Comparison of ENCODE assay signal across 8 cellular contexts in the genomic region with DNA sequence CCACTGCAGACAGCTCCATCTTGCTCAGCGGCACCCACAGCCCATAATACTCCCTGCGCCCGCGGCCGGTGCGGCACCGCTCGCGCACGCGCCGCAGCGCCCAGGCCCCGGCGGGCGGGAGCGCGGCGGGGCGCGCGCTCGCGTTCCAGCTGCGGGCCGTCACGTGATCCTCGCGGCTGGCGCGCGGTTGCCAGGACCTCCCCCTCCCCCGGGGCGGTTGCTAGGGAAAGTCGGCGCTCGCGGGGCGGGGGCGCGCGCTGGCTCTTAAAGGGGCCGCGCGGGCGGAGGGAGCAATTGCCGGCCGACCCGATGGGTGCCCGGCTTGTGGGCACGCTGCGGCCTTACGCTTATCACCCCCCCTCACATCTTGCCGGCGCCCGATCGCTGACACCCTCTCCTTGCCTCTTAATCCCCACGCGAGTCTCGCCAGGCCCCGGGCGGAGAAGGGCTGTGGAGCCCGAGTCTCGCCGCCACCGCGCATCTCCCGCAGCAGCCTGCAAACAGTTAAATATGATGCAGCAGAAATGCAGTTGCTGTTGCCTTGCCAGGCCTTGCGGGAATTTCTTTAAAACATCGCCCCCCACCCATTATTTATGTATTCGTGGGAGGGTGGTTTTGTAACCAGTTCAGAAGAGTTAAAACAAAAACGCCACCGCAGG. TPM values are rescaled to one million over a fixed set of nuclear protein-coding genes. Genes with fewer than 3 reads are reported as not detected.
A peak's percentile ranks its signal among the peaks of the same experiment; 100 is the strongest.
DNase-seq lines count a peak whose midpoint lies in the region; ATAC-seq and TF ChIP-seq lines count a peak whose summit lies in the region.

Gene CBX6 (minus strand): TSS at position 45 of the 659 bp plus-strand sequence. CDS start 26 bp downstream, at position 19.

- no peaks in the 10 kb centered on the region for H3K9me3 Mint-ChIP-seq in activated T-cell treated with anti-CD3 and anti-CD28 coated beads, Interleukin-2, amount 50 U/mL, for 4 hours

- DNase-seq in DMS114 treated with DMSO at 0.1 percent for 48 hours (lab: John Stamatoyannopoulos, UW; ENCODE audit: unreplicated experiment) (peak; percentile 80), Karpas-422 (peak; percentile 97), Peyer's patch (peak; percentile 88 to 96 (median 93))
- DNase-seq in activated T-cell treated with anti-CD3 and anti-CD28 coated beads, Interleukin-2, amount 50 U/mL, for 4 hours = peak; percentile 94
- peak; percentile 97 for DNase-seq in stimulated activated CD8-positive, alpha-beta memory T cell treated with anti-CD3 and anti-CD28 coated beads, Interleukin-4, amount 100 ng/mL, for 48 hours

- H3K9me3 ChIP-seq in Karpas-422 (ENCODE audit: low read length) = no peaks in the 10 kb centered on the region
- H3K9me3 ChIP-seq in Peyer's patch = no peaks in the 10 kb centered on the region
- no peaks in the 10 kb centered on the region for H3K9me3 ChIP-seq in esophagus (ENCODE audit: control insufficient read depth in 2 of 2, insufficient read depth in 1 of 2, low read depth in 1 of 2, low read length in 1 of 2)
- H3K9me3 ChIP-seq in mucosa of stomach (ENCODE audit: control insufficient read depth, low read length) = no peaks in the 10 kb centered on the region

- H3K4me1 Mint-ChIP-seq in activated T-cell treated with anti-CD3 and anti-CD28 coated beads, Interleukin-2, amount 50 U/mL, for 4 hours (ENCODE audit: low read depth) = peaks cover 61% of the 10 kb centered on the region

- no peaks in the 10 kb centered on the region for H3K27me3 ChIP-seq in Karpas-422 (ENCODE audit: low read length)
- no peaks in the 10 kb centered on the region for H3K27me3 ChIP-seq in Peyer's patch
- no peaks in the 10 kb centered on the region for H3K27me3 ChIP-seq in esophagus (ENCODE audit: control insufficient read depth in 1 of 2, insufficient read depth in 2 of 2, low read length in 2 of 2)
- peaks cover 28% of the 10 kb centered on the region for H3K27me3 ChIP-seq in mucosa of stomach (ENCODE audit: control insufficient read depth, insufficient read depth, low read length)

- no peaks in the 10 kb centered on the region for H3K9me2 ChIP-seq in Karpas-422 (replicated peaks; ENCODE audit: insufficient read depth, low read length)

- H3K4me1 ChIP-seq in Karpas-422 (ENCODE audit: low read length) (peaks cover 41% of the 10 kb centered on the region), Peyer's patch (peaks cover 0 to 26% (median 10%) of the 10 kb centered on the region in 4 donors), esophagus (ENCODE audit: control insufficient read depth in 2 of 2, insufficient read depth in 2 of 2, low read length in 1 of 2) (no peaks in the 10 kb centered on the region), mucosa of stomach (ENCODE audit: control insufficient read depth, insufficient read depth, low read length) (peaks cover 32% of the 10 kb centered on the region)

- peak in 1 of 6 experiments; percentile 1 for TF ChIP-seq CTCF in Peyer's patch (IDR thresholded peaks at IDR 0.05)

- peaks cover 23% of the 10 kb centered on the region for H3K79me2 ChIP-seq in Karpas-422 (ENCODE audit: low read length)

- peaks cover 25% of the 10 kb centered on the region for H3K36me3 ChIP-seq in Karpas-422 (ENCODE audit: insufficient read depth, low read length)
- no peaks in the 10 kb centered on the region for H3K36me3 ChIP-seq in Peyer's patch
- H3K36me3 ChIP-seq in esophagus (ENCODE audit: control insufficient read depth in 2 of 2, insufficient read depth in 2 of 2, low read length in 1 of 2) = no peaks in the 10 kb centered on the region
- H3K36me3 ChIP-seq in mucosa of stomach (ENCODE audit: control insufficient read depth, insufficient read depth, low read length) = no peaks in the 10 kb centered on the region

- H3K27me3 Mint-ChIP-seq in activated T-cell treated with anti-CD3 and anti-CD28 coated beads, Interleukin-2, amount 50 U/mL, for 4 hours (ENCODE audit: low read depth) = peaks cover 2% of the 10 kb centered on the region

- peak within 1 kb of the TSS; percentile 98 for H3K4me3 ChIP-seq in Karpas-422 (ENCODE audit: low read length)
- H3K4me3 ChIP-seq in Peyer's patch = peak within 1 kb of the TSS; percentile 57 to 92 (median 80)
- peak within 1 kb of the TSS; percentile 63 to 74 for H3K4me3 ChIP-seq in esophagus (ENCODE audit: low read depth in 1 of 2, low read length in 2 of 2)
- peak within 1 kb of the TSS; percentile 67 for H3K4me3 ChIP-seq in mucosa of stomach (ENCODE audit: low read length)

- ATAC-seq in GM21786 (IDR thresholded peaks at IDR 0.05; ENCODE audit: unreplicated experiment) = peak; percentile 46
- peak; percentile 61 to 65 for ATAC-seq in activated T-cell treated with anti-CD3 and anti-CD28 coated beads, Interleukin-2, amount 50 U/mL, for 4 hours

- H4K20me1 ChIP-seq in Karpas-422 (ENCODE audit: insufficient read depth, low read depth, low read length) = peaks cover 21% of the 10 kb centered on the region

- peak within 1 kb of the TSS; percentile 95 for H3K9ac ChIP-seq in Karpas-422 (ENCODE audit: low read length)
- peak within 1 kb of the TSS; percentile 86 for H3K9ac ChIP-seq in mucosa of stomach (ENCODE audit: low read length)

- H2AFZ ChIP-seq in Karpas-422 (ENCODE audit: low read length) = peak within 1 kb of the TSS; percentile 99

- H3K27ac ChIP-seq in Karpas-422 (ENCODE audit: low read length) (peak within 1 kb of the TSS; percentile 72), Peyer's patch (peak within 1 kb of the TSS; percentile 83 to 86 (median 85)), esophagus (ENCODE audit: low read depth in 2 of 2, low read length in 1 of 2) (peak within 1 kb of the TSS; percentile 88 to 95)

- peaks cover 12% of the 10 kb centered on the region for H3K36me3 Mint-ChIP-seq in activated T-cell treated with anti-CD3 and anti-CD28 coated beads, Interleukin-2, amount 50 U/mL, for 4 hours (ENCODE audit: insufficient read depth)

- H3K4me2 ChIP-seq in Karpas-422 (ENCODE audit: low read depth, low read length, poor library complexity, severe bottlenecking) = peak within 1 kb of the TSS; percentile 99

- H3K4me3 Mint-ChIP-seq in activated T-cell treated with anti-CD3 and anti-CD28 coated beads, Interleukin-2, amount 50 U/mL, for 4 hours = peak within 1 kb of the TSS; percentile 94

- peak in 1 of 2 donors; percentile 21 for TF ChIP-seq POLR2A in Peyer's patch (IDR thresholded peaks at IDR 0.05)

- WGBS in esophagus, 2 donors = 0% methylated on average over 49 to 73 of the region's 73 CpGs

RNA-seq across cellular contexts. Expression of gene CBX6, which starts in this region (rescaled TPM):
- total RNA-seq in Karpas-422 (2014; rRNA removed; shearing (Covaris generic); ENCODE audit: low replicate concordance) = 30.5 and 46.4 TPM in 2 replicates
- total RNA-seq in Peyer's patch = 10 to 100 TPM in 2 of 4 donors, 1 to 10 TPM in 2; 7.0 to 35.5 (median 10.7) TPM
- 100 to 1,000 TPM; 192 to 225 (median 207) TPM for total RNA-seq in activated T-cell treated with anti-CD3 and anti-CD28 coated beads, Interleukin-2, amount 50 U/mL, for 4 hours
- polyA plus RNA-seq in esophagus = 1 to 10 TPM; 6.4 to 8.5 TPM

Comparison
In these comparisons a context has a peak if more than half of its experiments do, and no peak if none do; other contexts are left out.
1. Peak in every context shown above with its lines: DNase-seq, ATAC-seq, H3K4me3 ChIP-seq and H3K27ac ChIP-seq.